8 cellular contexts compared by ENCODE assay signal in the genomic region with DNA sequence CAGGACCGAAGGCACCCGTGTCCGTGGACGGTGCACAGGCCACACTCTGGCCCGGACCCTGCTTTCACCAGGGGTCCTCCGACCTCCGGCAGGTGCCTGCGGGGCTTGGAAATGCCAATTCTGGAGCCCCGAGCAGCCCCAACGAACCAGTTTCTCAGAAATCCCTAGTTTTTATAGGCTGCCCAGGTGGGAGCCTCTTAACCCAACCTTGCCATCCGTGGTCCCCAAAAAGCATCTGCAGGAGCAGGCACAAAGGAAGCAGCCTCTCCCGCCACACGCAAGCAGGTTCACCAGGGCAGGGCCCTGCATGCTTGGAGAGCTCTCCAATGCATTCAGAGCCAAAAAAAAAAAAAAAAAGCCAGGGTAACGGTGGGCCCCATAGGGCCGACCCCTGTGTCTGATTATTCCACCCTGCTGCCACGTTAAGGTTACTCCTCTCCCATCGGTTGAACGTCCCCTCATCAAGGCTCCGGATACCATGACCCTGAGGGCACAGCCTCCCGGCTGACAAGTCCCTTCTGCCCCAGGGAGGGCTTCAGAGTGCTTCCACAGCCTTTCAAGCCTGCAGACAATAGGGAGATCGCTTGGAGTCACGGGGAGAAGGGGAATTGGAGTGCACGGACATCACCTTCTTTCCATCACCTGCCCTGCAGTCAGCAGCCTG. TPM values are rescaled to one million over a fixed set of nuclear protein-coding genes. Genes with fewer than 3 reads are reported as not detected.
A peak's percentile ranks its signal among the peaks of the same experiment; 100 is the strongest.
DNase-seq lines count a peak whose midpoint lies in the region; ATAC-seq and TF ChIP-seq lines count a peak whose summit lies in the region.

No MANE protein-coding gene starts in this region.

- DNase-seq in activated T-cell treated with anti-CD3 and anti-CD28 coated beads, Interleukin-2, amount 50 U/mL, for 4 hours: no peak
- DNase-seq in activated T-cell treated with anti-CD3 and anti-CD28 coated beads for 4 hours: no peak
- no peak for DNase-seq in adrenal gland
- DNase-seq in right lobe of liver: no peak
- DNase-seq in transverse colon: no peak
- no peak for DNase-seq in NOMO-1 treated with dmso at 0.1 percent for 144 hours (lab: John Stamatoyannopoulos, UW; ENCODE audit: unreplicated experiment)
- DNase-seq in H4 (ENCODE audit: low spot score): no peak
- no peak for DNase-seq in UCSD-AML1 (lab: John Stamatoyannopoulos, UW; ENCODE audit: unreplicated experiment)

- peak overlapping the region; percentile 84 for H3K4me3 Mint-ChIP-seq in activated T-cell treated with anti-CD3 and anti-CD28 coated beads, Interleukin-2, amount 50 U/mL, for 4 hours

- TF ChIP-seq POLR2A in adrenal gland (IDR thresholded peaks at IDR 0.05) (peak in 1 of 2 donors; percentile 30), right lobe of liver (IDR thresholded peaks at IDR 0.05) (no peak), transverse colon (IDR thresholded peaks at IDR 0.05) (no peak)

- H3K36me3 Mint-ChIP-seq in activated T-cell treated with anti-CD3 and anti-CD28 coated beads, Interleukin-2, amount 50 U/mL, for 4 hours (ENCODE audit: insufficient read depth): no peaks in the 10 kb centered on the region

- H3K36me3 ChIP-seq in adrenal gland (replicated peaks in 1 of 2) (no peaks in the 10 kb centered on the region), right lobe of liver (no peaks in the 10 kb centered on the region), transverse colon (no peaks in the 10 kb centered on the region)

- H3K4me1 ChIP-seq in adrenal gland (replicated peaks in 1 of 2) (peaks cover 15 to 64% of the 10 kb centered on the region in 2 donors), right lobe of liver (peaks cover 0 to 69% (median 25%) of the 10 kb centered on the region in 4 donors), transverse colon (peaks cover 39 to 78% (median 71%) of the 10 kb centered on the region in 4 donors)

- no peak for TF ChIP-seq CTCF in adrenal gland (IDR thresholded peaks at IDR 0.05)
- no peak for TF ChIP-seq CTCF in right lobe of liver (IDR thresholded peaks at IDR 0.05)
- TF ChIP-seq CTCF in transverse colon (IDR thresholded peaks at IDR 0.05): no peak

- no peak for TF ChIP-seq EP300 in transverse colon (IDR thresholded peaks at IDR 0.05; ENCODE audit: low read depth)

- H3K4me1 Mint-ChIP-seq in activated T-cell treated with anti-CD3 and anti-CD28 coated beads, Interleukin-2, amount 50 U/mL, for 4 hours (ENCODE audit: low read depth): peaks cover 26% of the 10 kb centered on the region

- no peaks in the 10 kb centered on the region for H3K27me3 Mint-ChIP-seq in activated T-cell treated with anti-CD3 and anti-CD28 coated beads, Interleukin-2, amount 50 U/mL, for 4 hours (ENCODE audit: low read depth)

- ATAC-seq in activated T-cell treated with anti-CD3 and anti-CD28 coated beads, Interleukin-2, amount 50 U/mL, for 4 hours: no peak
- no peak for ATAC-seq in right lobe of liver

- 15 to 18% (median 17%) methylated on average over 13 to 23 of the region's 23 CpGs for WGBS in adrenal gland, 4 donors
- 14% methylated on average over 11 of the region's 23 CpGs for WGBS in right lobe of liver (ENCODE audit: insufficient coverage, low coverage, low lambda C conversion rate, missing lambda C conversion rate)
- 19% methylated on average over 16 of the region's 23 CpGs; no CpG with 5 or more reads in 1 of the 2 donors for WGBS in transverse colon (ENCODE audit: low coverage in 1 of 2), 2 donors

- no peaks in the 10 kb centered on the region for H3K9me3 Mint-ChIP-seq in activated T-cell treated with anti-CD3 and anti-CD28 coated beads, Interleukin-2, amount 50 U/mL, for 4 hours

- no peaks in the 10 kb centered on the region for H3K27me3 ChIP-seq in adrenal gland
- no peaks in the 10 kb centered on the region for H3K27me3 ChIP-seq in right lobe of liver
- H3K27me3 ChIP-seq in transverse colon: no peaks in the 10 kb centered on the region

- in situ Hi-C loops in transverse colon (cut with MboI; ENCODE audit: low pct_ligation_motif_present in 1 of 4, low pct_unique_long_range_greater_than_20kb in 1 of 4, low sequenced_read_pairs in 3 of 4): loop anchor here in 1 of 4 donors (25.0 kb wide), 1 partner anchor 89 kb away; a partner anchor contains a TSS

- peak overlapping the region in 3 of 4 donors; percentile 14 to 61 (median 59) for H3K4me3 ChIP-seq in adrenal gland
- peak overlapping the region; percentile 35 to 73 (median 48) for H3K4me3 ChIP-seq in right lobe of liver
- H3K4me3 ChIP-seq in transverse colon: peak overlapping the region; percentile 55 to 74 (median 67)

- H3K27ac ChIP-seq in adrenal gland (peak overlapping the region in 4 of 5 donors; percentile 52 to 86 (median 70)), right lobe of liver (peak overlapping the region; percentile 18 to 84 (median 74)), transverse colon (peak overlapping the region; percentile 88 to 92 (median 90))

- H3K9me3 ChIP-seq in adrenal gland (replicated peaks in 1 of 3): no peaks in the 10 kb centered on the region
- no peaks in the 10 kb centered on the region for H3K9me3 ChIP-seq in right lobe of liver
- H3K9me3 ChIP-seq in transverse colon: no peaks in the 10 kb centered on the region

- intact Hi-C loops in adrenal gland (cut with DNase I) (no loop called here), right lobe of liver (cut with DNase I) (no loop called here), transverse colon (cut with DNase I; ENCODE audit: low total_unique reads) (no loop called here)

RNA-seq across cellular contexts. Expression of a gene that starts 0.8 kb away (rescaled TPM):
- 10 to 100 TPM; 15.4 to 15.6 (median 15.5) TPM for total RNA-seq in activated T-cell treated with anti-CD3 and anti-CD28 coated beads, Interleukin-2, amount 50 U/mL, for 4 hours
- total RNA-seq in adrenal gland: 10 to 100 TPM in 5 of 8 donors, 1 to 10 TPM in 3; 5.0 to 23.5 (median 11.0) TPM
- 1 to 10 TPM; 1.4 to 7.6 (median 3.4) TPM for polyA plus RNA-seq in adrenal gland
- total RNA-seq in right lobe of liver: 10 to 100 TPM; 12.1 to 28.9 (median 18.1) TPM
- 100 to 1,000 TPM in 2 of 4 donors, 10 to 100 TPM in 2; 76.2 to 228 (median 117) TPM for total RNA-seq in transverse colon
- total RNA-seq in H4 (2014; rRNA removed; shearing (Covaris generic)): 1.2 and 3.4 TPM in 2 replicates

RNA-seq across cellular contexts. Expression of a gene that starts 4.1 kb away (rescaled TPM):
- total RNA-seq in activated T-cell treated with anti-CD3 and anti-CD28 coated beads, Interleukin-2, amount 50 U/mL, for 4 hours: 10 to 100 TPM; 42.3 to 45.1 (median 44.4) TPM
- 10 to 100 TPM; 35.8 to 48.4 (median 42.3) TPM for total RNA-seq in adrenal gland
- polyA plus RNA-seq in adrenal gland: 10 to 100 TPM; 21.7 to 30.2 (median 28.4) TPM
- total RNA-seq in right lobe of liver: 10 to 100 TPM; 17.7 to 28.0 (median 23.9) TPM
- total RNA-seq in transverse colon: 10 to 100 TPM; 18.9 to 42.1 (median 28.7) TPM
- total RNA-seq in H4 (2014; rRNA removed; shearing (Covaris generic)): 63.4 and 69.8 TPM in 2 replicates

RNA-seq across cellular contexts. Expression of a gene that starts 4.2 kb away (rescaled TPM):
- total RNA-seq in activated T-cell treated with anti-CD3 and anti-CD28 coated beads, Interleukin-2, amount 50 U/mL, for 4 hours: 10 to 100 TPM; 45.2 to 53.7 (median 50.5) TPM
- total RNA-seq in adrenal gland (10 to 100 TPM in 7 of 8 donors, 1 to 10 TPM in 1; 9.5 to 21.4 (median 13.7) TPM), right lobe of liver (1 to 10 TPM; 4.7 to 9.6 (median 7.4) TPM), transverse colon (10 to 100 TPM; 14.3 to 47.5 (median 22.0) TPM)
- 10 to 100 TPM in 2 of 3 donors, 1 to 10 TPM in 1; 1.6 to 36.4 (median 14.9) TPM for polyA plus RNA-seq in adrenal gland
- total RNA-seq in H4 (2014; rRNA removed; shearing (Covaris generic)): 4.0 and 4.9 TPM in 2 replicates

RNA-seq across cellular contexts. Expression of a gene that starts 12.9 kb away (rescaled TPM):
- total RNA-seq in activated T-cell treated with anti-CD3 and anti-CD28 coated beads, Interleukin-2, amount 50 U/mL, for 4 hours: 100 to 1,000 TPM; 144 to 156 (median 150) TPM
- total RNA-seq in adrenal gland (10 to 100 TPM; 50.0 to 98.1 (median 65.4) TPM), right lobe of liver (10 to 100 TPM; 21.5 to 53.3 (median 25.5) TPM), transverse colon (100 to 1,000 TPM in 2 of 4 donors, 10 to 100 TPM in 2; 93.5 to 104 (median 99.8) TPM)
- 100 to 1,000 TPM in 2 of 3 donors, 10 to 100 TPM in 1; 13.2 to 138 (median 127) TPM for polyA plus RNA-seq in adrenal gland
- total RNA-seq in H4 (2014; rRNA removed; shearing (Covaris generic)): 71.6 and 91.9 TPM in 2 replicates

RNA-seq across cellular contexts. Expression of a gene that starts 13.0 kb away (rescaled TPM):
- 10 to 100 TPM; 71.9 to 86.3 (median 73.3) TPM for total RNA-seq in activated T-cell treated with anti-CD3 and anti-CD28 coated beads, Interleukin-2, amount 50 U/mL, for 4 hours
- 10 to 100 TPM; 21.2 to 72.1 (median 32.0) TPM for total RNA-seq in adrenal gland
- 100 to 1,000 TPM in 1 of 3 donors, 10 to 100 TPM in 1, 1 to 10 TPM in 1; 7.1 to 162 (median 89.7) TPM for polyA plus RNA-seq in adrenal gland
- total RNA-seq in right lobe of liver: 10 to 100 TPM; 16.1 to 36.5 (median 27.9) TPM
- 100 to 1,000 TPM in 2 of 4 donors, 10 to 100 TPM in 2; 37.0 to 176 (median 70.3) TPM for total RNA-seq in transverse colon
- 8.2 and 13.4 TPM in 2 replicates for total RNA-seq in H4 (2014; rRNA removed; shearing (Covaris generic))
